24 cellular contexts compared by ENCODE assay signal in the genomic region with DNA sequence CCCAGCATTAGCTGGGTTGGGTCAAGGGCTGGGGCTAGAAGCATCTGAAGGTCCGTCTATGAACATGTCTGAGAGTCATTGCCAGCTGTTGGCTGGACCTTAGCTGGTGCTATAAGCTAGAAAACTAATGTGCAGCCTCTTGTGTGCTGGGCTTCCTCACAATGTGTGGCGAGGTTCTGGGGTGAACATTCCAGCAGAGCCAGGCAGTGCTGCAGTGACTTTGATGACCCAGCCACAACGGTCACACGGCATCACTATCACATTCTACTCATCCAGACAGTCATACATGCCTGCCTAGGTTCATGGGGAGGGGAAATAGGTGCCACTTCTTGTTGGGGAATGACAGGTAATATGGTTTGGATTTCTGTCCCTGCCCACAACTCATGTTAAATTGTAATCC.
DNase-seq lines count a peak whose midpoint lies in the region; ATAC-seq, FAIRE-seq and TF ChIP-seq lines count a peak whose summit lies in the region.
"Had no signal": no experiment of that assay in that cellular context is flagged by ENCODE, and none has a peak within 500 bp of the region (broad histone marks: within the 10 kb centered on the region; RNA-seq: fewer than 3 reads in every experiment).

No MANE protein-coding gene starts in this region.

- H3K4me1 ChIP-seq in lung (ENCODE audit: control insufficient read depth in 2 of 2, insufficient read depth in 2 of 2, low read length in 2 of 2) = peaks cover 0 to 19% of the 10 kb centered on the region in 2 donors
- H3K4me1 ChIP-seq: Caco-2 had no signal

- ATAC-seq in lung (ENCODE audit: insufficient read depth, low FRiP score) (no peak), GM18873 (IDR thresholded peaks at IDR 0.05; ENCODE audit: low FRiP score, unreplicated experiment) (no peak)
- ATAC-seq: A549; CD8-positive, alpha-beta T cell had no signal

- H3K36me3 ChIP-seq in lung (ENCODE audit: control insufficient read depth in 2 of 2, insufficient read depth in 2 of 2, low read length in 2 of 2) = no peaks in the 10 kb centered on the region
- H3K36me3 ChIP-seq: BLaER1 treated with 17β-estradiol and CSF1 and Interleukin-3, amounts not matched to agents 10 nM and 100 nM had no signal

- DNase-seq in activated effector memory CD4-positive, alpha-beta T cell treated with anti-CD3 and anti-CD28 coated beads, Interleukin-2, amount 50 U/mL, for 16 hours = peak; percentile 17
- DNase-seq in activated effector memory CD4-positive, alpha-beta T cell treated with Interleukin-2 at 50 U/mL for 16 hours = no peak
- DNase-seq in coronary artery (ENCODE audit: low spot score) (peak; percentile 46), islet precursor cell (peak; percentile 29), lung (ENCODE audit: low spot score) (peak; percentile 18), NCI-H2029 treated with DMSO at 0.1 percent for 48 hours (lab: John Stamatoyannopoulos, UW) (no peak), GM12891 (ENCODE audit: insufficient read length, low spot score) (no peak)
- DNase-seq: AML-193; Caco-2; Calu3; CD4-positive, alpha-beta T cell; CD8-positive, alpha-beta T cell; DMS79 treated with DMSO at 0.1 percent for 48 hours; GF-D8 had no signal

- FAIRE-seq in GM12891 (lab: Jason Lieb, UNC) = no peak
- FAIRE-seq: A549, D721Med, G401.6, GM12892, GM18507, GM19239 had no signal

- peaks cover 0 to 3% of the 10 kb centered on the region in 2 donors for H3K9me3 ChIP-seq in lung (ENCODE audit: control insufficient read depth in 2 of 2, insufficient read depth in 1 of 2, low read length in 1 of 2)
- H3K9me3 ChIP-seq: Caco-2 had no signal

- TF ChIP-seq POLR2A in GM12891 (IDR thresholded peaks at IDR 0.05; ENCODE audit: low read depth, low read length) = no peak

- H3K4me3 ChIP-seq in coronary artery (no peak overlapping the region), lung (no peak overlapping the region)
- H3K4me3 ChIP-seq: A549; BLaER1 treated with 17β-estradiol and CSF1 and Interleukin-3, amounts not matched to agents 10 nM and 100 nM had no signal

- TF ChIP-seq CTCF in coronary artery (IDR thresholded peaks at IDR 0.05) (no peak), lung (IDR thresholded peaks at IDR 0.05; ENCODE audit: control extremely low read depth, extremely low read depth) (no peak)

- H3K27me3 ChIP-seq in lung (ENCODE audit: control insufficient read depth, insufficient read depth) = no peaks in the 10 kb centered on the region
- H3K27me3 ChIP-seq: BLaER1 treated with 17β-estradiol and CSF1 and Interleukin-3, amounts not matched to agents 10 nM and 100 nM had no signal

- H3K27ac ChIP-seq in coronary artery (no peak overlapping the region), lung (ENCODE audit: low read depth in 1 of 2, low read length in 1 of 2) (no peak overlapping the region)
- H3K27ac ChIP-seq: 22Rv1; A549; BLaER1 treated with 17β-estradiol and CSF1 and Interleukin-3, amounts not matched to agents 10 nM and 100 nM; C4-2B had no signal

- WGBS in lung, 2 donors = 88 to 89% methylated on average over 4 of the region's 4 CpGs

TF ChIP-seq in GM12891, 5 proteins besides CTCF, POLR2A, EP300 and RAD21:
- TF ChIP-seq POU2F2 (IDR thresholded peaks at IDR 0.05; ENCODE audit: low read depth, low read length) (no peak), POLR2AphosphoS5 (IDR thresholded peaks at IDR 0.05; ENCODE audit: low read depth, low read length) (no peak), SPI1 (IDR thresholded peaks at IDR 0.05; ENCODE audit: low read depth, low read length) (no peak), PAX5 (IDR thresholded peaks at IDR 0.05; ENCODE audit: insufficient read depth, low read length, severe bottlenecking) (no peak), TAF1 (IDR thresholded peaks at IDR 0.05; ENCODE audit: low read depth, low read length) (no peak)

Comparison
In these comparisons a context has a peak if more than half of its experiments do, and no peak if none do; other contexts are left out.
1. DNase-seq: peak in activated effector memory CD4-positive, alpha-beta T cell treated with anti-CD3 and anti-CD28 coated beads, Interleukin-2, amount 50 U/mL, for 16 hours (single experiment), coronary artery (single experiment), islet precursor cell (single experiment) and lung (single experiment); none in activated effector memory CD4-positive, alpha-beta T cell treated with Interleukin-2 at 50 U/mL for 16 hours (single experiment), NCI-H2029 treated with DMSO at 0.1 percent for 48 hours (single experiment) and GM12891 (single experiment).